In genomic region chr2:226304308-226304707, GRCh38 we compare ENCODE assay signal across 1 cellular context.
TF ChIP-seq lines count a peak whose summit lies in the region.

No MANE protein-coding gene starts in this region.

TF ChIP-seq in GM12878, 131 proteins besides CTCF, POLR2A, EP300 and RAD21 (continued from another document):
- TF ChIP-seq, protein P1, sequence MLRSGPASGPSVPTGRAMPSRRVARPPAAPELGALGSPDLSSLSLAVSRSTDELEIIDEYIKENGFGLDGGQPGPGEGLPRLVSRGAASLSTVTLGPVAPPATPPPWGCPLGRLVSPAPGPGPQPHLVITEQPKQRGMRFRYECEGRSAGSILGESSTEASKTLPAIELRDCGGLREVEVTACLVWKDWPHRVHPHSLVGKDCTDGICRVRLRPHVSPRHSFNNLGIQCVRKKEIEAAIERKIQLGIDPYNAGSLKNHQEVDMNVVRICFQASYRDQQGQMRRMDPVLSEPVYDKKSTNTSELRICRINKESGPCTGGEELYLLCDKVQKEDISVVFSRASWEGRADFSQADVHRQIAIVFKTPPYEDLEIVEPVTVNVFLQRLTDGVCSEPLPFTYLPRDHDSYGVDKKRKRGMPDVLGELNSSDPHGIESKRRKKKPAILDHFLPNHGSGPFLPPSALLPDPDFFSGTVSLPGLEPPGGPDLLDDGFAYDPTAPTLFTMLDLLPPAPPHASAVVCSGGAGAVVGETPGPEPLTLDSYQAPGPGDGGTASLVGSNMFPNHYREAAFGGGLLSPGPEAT (IDR thresholded peaks at IDR 0.05; ENCODE audit: low read depth) = peak; percentile 53; the same call in 1 of the 2 replicates
- TF ChIP-seq SRF (IDR thresholded peaks at IDR 0.05; ENCODE audit: low read depth in 2 of 2, low read length in 2 of 2) (no peak), GATAD2B (conservative IDR thresholded peaks at IDR 0.05; ENCODE audit: low read depth) (no peak), YY1 (IDR thresholded peaks at IDR 0.05; ENCODE audit: low read depth, low read length) (no peak), CREB1 (IDR thresholded peaks at IDR 0.05; ENCODE audit: low read depth) (peak; percentile 30; the same call in 1 of the 2 replicates), BMI1 (IDR thresholded peaks at IDR 0.05; ENCODE audit: borderline replicate concordance) (no peak), CBFB (IDR thresholded peaks at IDR 0.05; ENCODE audit: low read depth) (no peak), MXI1 (IDR thresholded peaks at IDR 0.05; ENCODE audit: low read depth, low read length) (no peak), PRDM15 (CRISPR knock-in tag; IDR thresholded peaks at IDR 0.05) (no peak)
- TF ChIP-seq, protein P2, sequence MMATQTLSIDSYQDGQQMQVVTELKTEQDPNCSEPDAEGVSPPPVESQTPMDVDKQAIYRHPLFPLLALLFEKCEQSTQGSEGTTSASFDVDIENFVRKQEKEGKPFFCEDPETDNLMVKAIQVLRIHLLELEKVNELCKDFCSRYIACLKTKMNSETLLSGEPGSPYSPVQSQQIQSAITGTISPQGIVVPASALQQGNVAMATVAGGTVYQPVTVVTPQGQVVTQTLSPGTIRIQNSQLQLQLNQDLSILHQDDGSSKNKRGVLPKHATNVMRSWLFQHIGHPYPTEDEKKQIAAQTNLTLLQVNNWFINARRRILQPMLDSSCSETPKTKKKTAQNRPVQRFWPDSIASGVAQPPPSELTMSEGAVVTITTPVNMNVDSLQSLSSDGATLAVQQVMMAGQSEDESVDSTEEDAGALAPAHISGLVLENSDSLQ (IDR thresholded peaks at IDR 0.05) = no peak
